In the genomic region with DNA sequence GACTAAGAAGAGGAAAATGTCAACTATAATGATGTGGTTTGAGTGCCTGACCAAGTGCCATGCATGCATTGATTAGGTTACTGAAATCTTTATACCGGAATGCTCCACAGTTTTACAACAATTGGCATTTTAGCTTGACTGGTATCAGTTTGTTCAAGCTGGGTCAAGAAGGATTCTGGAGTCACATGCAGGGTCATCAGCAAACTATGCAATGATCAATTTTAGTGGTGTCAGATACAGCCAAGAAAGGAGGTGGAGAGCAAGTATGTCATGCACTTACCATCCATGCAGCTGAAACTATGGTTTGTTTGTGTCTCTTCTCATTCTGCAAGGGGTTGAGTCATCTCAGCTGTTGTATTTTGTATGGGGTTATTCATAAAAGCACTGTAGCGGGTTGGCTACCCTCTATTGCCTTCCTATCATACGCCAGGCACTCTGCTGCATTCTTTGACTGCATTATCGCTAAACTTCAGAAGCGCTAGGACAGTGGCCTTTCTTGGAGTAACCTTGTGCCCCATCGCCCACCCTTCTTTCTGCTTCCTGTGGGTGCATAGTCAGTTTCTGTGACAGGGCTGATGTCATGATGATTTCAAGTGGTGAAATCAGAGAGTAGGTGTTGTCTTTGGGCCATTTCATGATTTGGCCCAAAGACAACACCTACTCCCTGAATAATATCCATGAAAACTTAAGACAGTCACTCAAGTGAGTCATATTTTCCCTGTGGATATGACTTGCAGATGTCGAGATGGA, we compare ENCODE assay signal across 11 cellular contexts.
A peak's percentile ranks its signal among the peaks of the same experiment; 100 is the strongest.
DNase-seq lines count a peak whose midpoint lies in the region; ATAC-seq and TF ChIP-seq lines count a peak whose summit lies in the region.
"Had no signal": no experiment of that assay in that cellular context is flagged by ENCODE, and none has a peak within 500 bp of the region (broad histone marks: within the 10 kb centered on the region; RNA-seq: fewer than 3 reads in every experiment).

No MANE protein-coding gene starts in this region.

- H3K27me3 Mint-ChIP-seq in chondrocyte (ENCODE audit: low read depth): peaks cover 3% of the 10 kb centered on the region

- TF ChIP-seq CTCF in chondrocyte (IDR thresholded peaks at IDR 0.05): no peak
- no peak for TF ChIP-seq CTCF in adrenal gland (IDR thresholded peaks at IDR 0.05)

- H3K4me3 Mint-ChIP-seq in chondrocyte (ENCODE audit: unreplicated experiment): no peak overlapping the region

- H3K4me1 Mint-ChIP-seq in chondrocyte (ENCODE audit: low read depth): peaks cover 14% of the 10 kb centered on the region

- H3K36me3 ChIP-seq in adrenal gland (replicated peaks in 1 of 2): no peaks in the 10 kb centered on the region
- H3K36me3 ChIP-seq: pancreas had no signal

- DNase-seq in Daoy (ENCODE audit: low read depth) (peak; percentile 66), NCI-H226 (peak; percentile 15), chondrocyte (ENCODE audit: low spot score) (no peak), non-pigmented ciliary epithelial cell (ENCODE audit: low read depth) (peak; percentile 37), NCI-H1417 treated with DMSO at 0.1 percent for 48 hours (lab: John Stamatoyannopoulos, UW) (no peak), adrenal gland (no peak), NCI-H2029 treated with DMSO at 0.1 percent for 48 hours (lab: John Stamatoyannopoulos, UW) (no peak)
- DNase-seq: NK-92 treated with Interleukin-12 subunit alpha and Interleukin-12 subunit beta, amount 100 ng/mL, for 24 hours; pancreas; stimulated activated naive CD4-positive, alpha-beta T cell had no signal

- H3K4me1 ChIP-seq in adrenal gland (replicated peaks in 1 of 2): no peaks in the 10 kb centered on the region
- H3K4me1 ChIP-seq: pancreas had no signal

- no peaks in the 10 kb centered on the region for H3K9me3 ChIP-seq in adrenal gland (replicated peaks in 1 of 3)
- H3K9me3 ChIP-seq: pancreas had no signal

- intact Hi-C loops in adrenal gland (cut with DNase I): no loop called here

- peaks cover 14% of the 10 kb centered on the region for H3K27me3 ChIP-seq in adrenal gland
- H3K27me3 ChIP-seq: pancreas had no signal

- ATAC-seq in HG02623 (IDR thresholded peaks at IDR 0.05; ENCODE audit: unreplicated experiment): no peak

- 82 to 86% (median 85%) methylated on average over 7 of the region's 7 CpGs for WGBS in adrenal gland, 4 donors

- H3K9me3 Mint-ChIP-seq in chondrocyte (ENCODE audit: low read depth): no peaks in the 10 kb centered on the region

- H3K27ac ChIP-seq in adrenal gland: no peak overlapping the region
- H3K27ac ChIP-seq: pancreas had no signal

- no peak for TF ChIP-seq POLR2A in adrenal gland (IDR thresholded peaks at IDR 0.05)

- peak overlapping the region; percentile 96 for H3K27ac Mint-ChIP-seq in chondrocyte (ENCODE audit: unreplicated experiment)

- no peaks in the 10 kb centered on the region for H3K36me3 Mint-ChIP-seq in chondrocyte (ENCODE audit: low read depth)

- no peak overlapping the region for H3K4me3 ChIP-seq in adrenal gland
- H3K4me3 ChIP-seq: pancreas had no signal

Comparison
In these comparisons a context has a peak if more than half of its experiments do, and no peak if none do; other contexts are left out.
1. DNase-seq: peak in Daoy (single experiment), NCI-H226 (single experiment) and non-pigmented ciliary epithelial cell (single experiment); none in chondrocyte (single experiment), NCI-H1417 treated with DMSO at 0.1 percent for 48 hours (single experiment), adrenal gland (0 of 7) and NCI-H2029 treated with DMSO at 0.1 percent for 48 hours (single experiment).